Comparison of ENCODE assay signal across 8 cellular contexts in genomic region chr10:73094986-73095478, GRCh38. TPM values are rescaled to one million over a fixed set of nuclear protein-coding genes. Genes with fewer than 3 reads are reported as not detected.
DNase-seq lines count a peak whose midpoint lies in the region; ATAC-seq, FAIRE-seq and TF ChIP-seq lines count a peak whose summit lies in the region.

No MANE protein-coding gene starts in this region.

- H2BK12ac ChIP-seq in trophoblast cell (ENCODE audit: low read length) = no peak overlapping the region

- H2BK5ac ChIP-seq in trophoblast cell (ENCODE audit: low read depth, low read length, poor library complexity) = no peak overlapping the region

- H3K14ac ChIP-seq in trophoblast cell (ENCODE audit: low read length) = no peak overlapping the region

- no peak for DNase-seq in DND-41
- DNase-seq in RCC 7860 (ENCODE audit: low spot score) = no peak
- no peak for DNase-seq in esophagus muscularis mucosa (ENCODE audit: extremely low spot score)
- no peak for DNase-seq in trophoblast cell
- DNase-seq in kidney glomerular epithelial cell (lab: John Stamatoyannopoulos, UW) = no peak

- intact Hi-C loops in esophagus muscularis mucosa (cut with DNase I) = no loop called here

- peak overlapping the region; percentile 48 to 77; a peak in 3 of 4 replicates for H3K4me3 ChIP-seq in DND-41 (ENCODE audit: low read depth in 1 of 2, low read length in 2 of 2)
- peak overlapping the region; percentile 68 to 96 (median 76) for H3K4me3 ChIP-seq in esophagus muscularis mucosa
- H3K4me3 ChIP-seq in trophoblast cell (ENCODE audit: low read depth, low read length) = no peak overlapping the region

- no peak for TF ChIP-seq EP300 in esophagus muscularis mucosa (IDR thresholded peaks at IDR 0.05)

- H3K18ac ChIP-seq in trophoblast cell (ENCODE audit: low read length) = no peak overlapping the region

- H3K23ac ChIP-seq in trophoblast cell (ENCODE audit: low read length) = no peak overlapping the region

- H3K27ac ChIP-seq in DND-41 (ENCODE audit: low read length) = peak overlapping the region; percentile 80
- peak overlapping the region; percentile 94 to 99 (median 94) for H3K27ac ChIP-seq in esophagus muscularis mucosa (replicated peaks in 1 of 4)
- peak overlapping the region; percentile 79 for H3K27ac ChIP-seq in trophoblast cell (ENCODE audit: low read depth, low read length)

- no peaks in the 10 kb centered on the region; the same call in 1 of the 2 replicates for H3K36me3 ChIP-seq in DND-41 (ENCODE audit: insufficient read depth, low read length)
- no peaks in the 10 kb centered on the region for H3K36me3 ChIP-seq in esophagus muscularis mucosa
- H3K36me3 ChIP-seq in trophoblast cell (ENCODE audit: control insufficient read depth in 1 of 2, insufficient read depth in 2 of 2, low read length in 2 of 2) = peaks cover 3 to 4% of the 10 kb centered on the region in 2 experiments

- TF ChIP-seq POLR2A in esophagus muscularis mucosa (IDR thresholded peaks at IDR 0.05; ENCODE audit: low read depth) = no peak

- FAIRE-seq in RCC 7860 (lab: Jason Lieb, UNC) = peak; percentile 32

- no peak overlapping the region for H2BK120ac ChIP-seq in trophoblast cell (ENCODE audit: insufficient read depth, low read length, poor library complexity)

- H3K9ac ChIP-seq in DND-41 (ENCODE audit: low read depth, low read length) (peak overlapping the region; percentile 84), trophoblast cell (ENCODE audit: low read length) (no peak overlapping the region)

- no peak overlapping the region for H4K8ac ChIP-seq in trophoblast cell (ENCODE audit: low read depth, low read length)

- peaks cover 11% of the 10 kb centered on the region for H4K20me1 ChIP-seq in DND-41 (ENCODE audit: insufficient read depth, low read length)

- no peak for ATAC-seq in DND-41 (ENCODE audit: insufficient read depth, low read depth)
- ATAC-seq in GM19035 (IDR thresholded peaks at IDR 0.05; ENCODE audit: unreplicated experiment) = no peak
- no peak for ATAC-seq in GM18502 (IDR thresholded peaks at IDR 0.05; ENCODE audit: poor library complexity, unreplicated experiment)
- no peak for ATAC-seq in HG02970 (IDR thresholded peaks at IDR 0.05; ENCODE audit: low FRiP score, unreplicated experiment)

- no peak overlapping the region for H4K12ac ChIP-seq in trophoblast cell (ENCODE audit: low read depth, low read length)

- no peak overlapping the region for H3K4ac ChIP-seq in trophoblast cell (ENCODE audit: low read depth, low read length)

- H2AFZ ChIP-seq in DND-41 (ENCODE audit: low read depth, low read length) (no peak overlapping the region), trophoblast cell (ENCODE audit: insufficient read depth, low read length, poor library complexity) (no peak overlapping the region)

- H3K9me3 ChIP-seq in DND-41 (ENCODE audit: insufficient read depth, low read length, severe bottlenecking) (no peaks in the 10 kb centered on the region), esophagus muscularis mucosa (no peaks in the 10 kb centered on the region), trophoblast cell (ENCODE audit: insufficient read depth, low read depth, low read length) (no peaks in the 10 kb centered on the region)

- H3K4me2 ChIP-seq in DND-41 (ENCODE audit: insufficient read depth, low read length) (peak overlapping the region; percentile 69), trophoblast cell (ENCODE audit: low read length) (no peak overlapping the region)

- H4K91ac ChIP-seq in trophoblast cell (ENCODE audit: low read depth, low read length) = no peak overlapping the region

- no peaks in the 10 kb centered on the region for H3K27me3 ChIP-seq in DND-41 (ENCODE audit: insufficient read depth, low read length, poor library complexity)
- H3K27me3 ChIP-seq in esophagus muscularis mucosa = no peaks in the 10 kb centered on the region
- no peaks in the 10 kb centered on the region for H3K27me3 ChIP-seq in trophoblast cell (ENCODE audit: insufficient read depth, low read length)

- H3K79me1 ChIP-seq in trophoblast cell (ENCODE audit: low read length) = peaks cover 11% of the 10 kb centered on the region

- no peak overlapping the region for H2AK5ac ChIP-seq in trophoblast cell (ENCODE audit: low read length)

- whole genome bisulfite sequencing in esophagus muscularis mucosa = 5% methylated on average over 5 of the region's 5 CpGs
- no CpG with 5 or more reads among the region's 5 CpGs for WGBS in trophoblast cell (ENCODE audit: extremely low coverage, insufficient coverage, insufficient read length)

- no peak for TF ChIP-seq CTCF in DND-41 (IDR thresholded peaks at IDR 0.05; ENCODE audit: borderline replicate concordance, extremely low read depth, low read length, poor library complexity, severe bottlenecking)
- no peak for TF ChIP-seq CTCF in esophagus muscularis mucosa (IDR thresholded peaks at IDR 0.05)

- H3K4me1 ChIP-seq in DND-41 (ENCODE audit: insufficient read depth, low read length) (peaks cover 33% of the 10 kb centered on the region), esophagus muscularis mucosa (peaks cover 24 to 35% (median 31%) of the 10 kb centered on the region in 4 donors), trophoblast cell (ENCODE audit: control insufficient read depth in 1 of 2, insufficient read depth in 2 of 2, low read length in 2 of 2) (no peaks in the 10 kb centered on the region)

- peaks cover 64% of the 10 kb centered on the region for H3K79me2 ChIP-seq in DND-41 (ENCODE audit: insufficient read depth, low read length)
- H3K79me2 ChIP-seq in trophoblast cell (ENCODE audit: control insufficient read depth, insufficient read depth, low read length, poor library complexity) = peaks cover 8% of the 10 kb centered on the region

RNA-seq across cellular contexts. Expression of gene P4HA1, which starts 1.6 kb away (rescaled TPM):
- 10 to 100 TPM; 16.7 to 25.0 (median 19.2) TPM for total RNA-seq in esophagus muscularis mucosa
- 103 TPM in 2 replicates for polyA plus RNA-seq in trophoblast cell (2013)

RNA-seq across cellular contexts. Expression of gene NUDT13, which starts 15.2 kb away (rescaled TPM):
- total RNA-seq in esophagus muscularis mucosa = 1 to 10 TPM; 1.3 to 3.4 (median 2.5) TPM
- polyA plus RNA-seq in trophoblast cell (2013) = 0.96 and 1.4 TPM in 2 replicates
